1 cellular context compared by ENCODE assay signal in the genomic region with DNA sequence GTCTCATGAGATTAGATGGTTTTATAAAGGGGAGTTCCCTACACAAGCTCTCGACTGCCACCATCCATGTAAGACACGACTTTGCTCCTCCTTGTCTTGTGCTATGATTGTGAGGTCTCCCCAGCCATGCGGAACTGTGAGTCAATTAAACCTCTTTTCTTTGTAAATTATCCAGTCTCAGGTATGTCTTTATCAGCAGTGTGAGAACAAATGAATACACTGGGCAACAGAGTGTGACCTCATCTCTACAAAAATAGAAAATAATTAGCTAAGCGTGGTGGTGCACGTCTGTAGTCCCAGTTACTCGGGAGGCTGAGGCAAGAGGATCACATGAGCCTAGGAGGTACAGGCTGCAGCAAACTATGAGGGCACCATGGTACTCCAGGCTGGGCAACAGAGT.
A peak's percentile ranks its signal among the peaks of the same experiment; 100 is the strongest.
TF ChIP-seq lines count a peak whose summit lies in the region.

No MANE protein-coding gene starts in this region.

TF ChIP-seq in GM12878, 131 proteins besides CTCF, POLR2A, EP300 and RAD21:
- TF ChIP-seq BHLHE40 (IDR thresholded peaks at IDR 0.05; ENCODE audit: borderline replicate concordance in 1 of 2, low read depth in 2 of 2, low read length in 1 of 2) = 0 out of 4 replicates have a peak, but pooled peaks of 1 of the 2 experiments have one; percentile 9
- peak; percentile 60; the same call in 1 of the 2 replicates for TF ChIP-seq MTA2 (IDR thresholded peaks at IDR 0.05; ENCODE audit: low read depth)
- TF ChIP-seq CBX5 (IDR thresholded peaks at IDR 0.05; ENCODE audit: low read depth) = no peak
- peak; percentile 64 for TF ChIP-seq ATF7 (IDR thresholded peaks at IDR 0.05; ENCODE audit: low read depth)
